Comparison of ENCODE assay signal across 31 cellular contexts in genomic region chr1:160068231-160068630, GRCh38. TPM values are rescaled to one million over a fixed set of nuclear protein-coding genes. Genes with fewer than 3 reads are reported as not detected.
DNase-seq lines count a peak whose midpoint lies in the region; ATAC-seq lines count a peak whose summit lies in the region.
"Had no signal": no experiment of that assay in that cellular context is flagged by ENCODE, and none has a peak within 500 bp of the region (broad histone marks: within the 10 kb centered on the region; RNA-seq: fewer than 3 reads in every experiment).

No MANE protein-coding gene starts in this region.

- no peak overlapping the region for H3K4me3 ChIP-seq in aorta (ENCODE audit: low read length in 2 of 2)
- H3K4me3 ChIP-seq: A549, gastroesophageal sphincter, HAP-1, left ventricle myocardium inferior, smooth muscle cell, thoracic aorta, vagina had no signal

- H3K36me3 ChIP-seq in aorta (ENCODE audit: control insufficient read depth in 1 of 2, insufficient read depth in 2 of 2, low read length in 1 of 2): no peaks in the 10 kb centered on the region
- H3K36me3 ChIP-seq: gastroesophageal sphincter, HAP-1, left ventricle myocardium inferior, thoracic aorta, vagina had no signal

- H3K27ac ChIP-seq in cingulate gyrus (ENCODE audit: low read depth, low read length): peak overlapping the region; percentile 99
- no peak overlapping the region for H3K27ac ChIP-seq in aorta (ENCODE audit: low read depth in 1 of 2, low read length in 2 of 2)
- H3K27ac ChIP-seq: A549, gastroesophageal sphincter, left ventricle myocardium inferior, thoracic aorta, vagina had no signal

- no peaks in the 10 kb centered on the region for H3K27me3 ChIP-seq in aorta (ENCODE audit: control insufficient read depth in 1 of 2, insufficient read depth in 2 of 2, low read length in 1 of 2)
- H3K27me3 ChIP-seq: vagina had no signal

- WGBS in aorta, 2 donors: 71 to 72% methylated on average over 5 of the region's 5 CpGs

- ATAC-seq in aorta (ENCODE audit: low FRiP score): no peak
- ATAC-seq: A549; activated CD4-positive, alpha-beta T cell treated with anti-CD3 and anti-CD28 coated beads for 36 hours; activated CD8-positive, alpha-beta T cell treated with anti-CD3 and anti-CD28 coated beads, Interleukin-2, amount 10 ng/mL, durations not matched to agents 7 days and 5 days; gastroesophageal sphincter had no signal

- no peaks in the 10 kb centered on the region for H3K9me3 ChIP-seq in aorta (ENCODE audit: control insufficient read depth, low read length)
- H3K9me3 ChIP-seq: A549, gastroesophageal sphincter, HAP-1, left ventricle myocardium inferior, thoracic aorta, vagina had no signal

- DNase-seq in C1 segment of cervical spinal cord (lab: John Stamatoyannopoulos, UW) (peak in 13 of 14 donors; percentile 28 to 91 (median 75)), mesenteric fat pad (ENCODE audit: low spot score) (peak; percentile 60), pons (ENCODE audit: low spot score) (peak; percentile 97), aorta (no peak), HuH-7 (ENCODE audit: low spot score) (no peak), NCI-H128 (lab: John Stamatoyannopoulos, UW; ENCODE audit: unreplicated experiment) (no peak), NCI-H446 (lab: John Stamatoyannopoulos, UW) (no peak)
- DNase-seq: activated CD4-positive, alpha-beta T cell treated with anti-CD3 and anti-CD28 coated beads for 36 hours; activated CD8-positive, alpha-beta T cell treated with anti-CD3 and anti-CD28 coated beads, Interleukin-2, amount 10 ng/mL, durations not matched to agents 7 days and 5 days; activated naive CD4-positive, alpha-beta T cell treated with anti-CD3 and anti-CD28 coated beads for 36 hours; AML-193; effector CD4-positive, alpha-beta T cell; IMR-90; left ventricle myocardium inferior; mesendoderm; MV-4-11; NCI-H1436 treated with DMSO at 0.1 percent for 48 hours; NCI-H2107; NCI-H446 treated with DMSO at 0.1 percent for 48 hours; SIG-M5; stimulated activated naive CD4-positive, alpha-beta T cell treated with Interleukin-2 at 50 U/mL for 16 hours had no signal

- intact Hi-C loops in aorta (cut with DNase I): no loop called here

- H3K4me1 ChIP-seq in aorta (ENCODE audit: control insufficient read depth in 1 of 2, insufficient read depth in 2 of 2, low read length in 2 of 2): no peaks in the 10 kb centered on the region
- H3K4me1 ChIP-seq: A549 had no signal

RNA-seq across cellular contexts. Expression of gene KCNJ10, which starts 1.7 kb away (rescaled TPM):
- total RNA-seq in mesenteric fat pad (0.16 TPM), aorta (under 1 TPM; 0.10 to 0.24 TPM)
- polyA plus RNA-seq in aorta: under 1 TPM in 1 of 2 donors, not detected in 1; 0.63 TPM
- total RNA-seq: activated CD8-positive, alpha-beta T cell treated with anti-CD3 and anti-CD28 coated beads, Interleukin-2, amount 10 ng/mL, durations not matched to agents 7 days and 5 days; activated naive CD4-positive, alpha-beta T cell treated with anti-CD3 and anti-CD28 coated beads for 36 hours; fibroblast of lung; gastroesophageal sphincter; IMR-90; left ventricle myocardium inferior; LHCN-M2; osteocyte; smooth muscle cell; thoracic aorta; vagina had no signal
- polyA plus RNA-seq: fibroblast of lung, IMR-90, smooth muscle cell had no signal

RNA-seq across cellular contexts. Expression of gene KCNJ9, which starts 13.1 kb away (rescaled TPM):
- total RNA-seq in mesenteric fat pad (not detected), aorta (not detected)
- not detected for polyA plus RNA-seq in aorta
- total RNA-seq: activated CD8-positive, alpha-beta T cell treated with anti-CD3 and anti-CD28 coated beads, Interleukin-2, amount 10 ng/mL, durations not matched to agents 7 days and 5 days; activated naive CD4-positive, alpha-beta T cell treated with anti-CD3 and anti-CD28 coated beads for 36 hours; gastroesophageal sphincter; IMR-90; LHCN-M2; osteocyte; smooth muscle cell; vagina had no signal
- polyA plus RNA-seq: A549, fibroblast of lung, IMR-90, smooth muscle cell had no signal

RNA-seq across cellular contexts. Expression of gene IGSF8, which starts 30.2 kb away (rescaled TPM):
- 20.4 TPM for total RNA-seq in mesenteric fat pad
- 10 to 100 TPM; 29.5 to 33.5 TPM for total RNA-seq in aorta
- polyA plus RNA-seq in aorta: 10 to 100 TPM; 10.5 to 48.0 TPM

RNA-seq across cellular contexts. Expression of gene PIGM, which starts 36.4 kb away (rescaled TPM):
- total RNA-seq in mesenteric fat pad (4.1 TPM), aorta (1 to 10 TPM; 5.3 to 6.7 TPM)
- polyA plus RNA-seq in aorta: 1 to 10 TPM; 1.3 to 3.6 TPM

RNA-seq across cellular contexts. Expression of gene ATP1A2, which starts 47.3 kb away (rescaled TPM):
- total RNA-seq in mesenteric fat pad: 31.2 TPM
- 10 to 100 TPM; 24.8 to 27.7 TPM for total RNA-seq in aorta
- polyA plus RNA-seq in aorta: 10 to 100 TPM; 15.3 to 26.9 TPM
- total RNA-seq: activated CD4-positive, alpha-beta T cell treated with anti-CD3 and anti-CD28 coated beads for 36 hours; activated CD8-positive, alpha-beta T cell treated with anti-CD3 and anti-CD28 coated beads, Interleukin-2, amount 10 ng/mL, durations not matched to agents 7 days and 5 days; activated naive CD4-positive, alpha-beta T cell treated with anti-CD3 and anti-CD28 coated beads for 36 hours; smooth muscle cell had no signal
- polyA plus RNA-seq: smooth muscle cell had no signal

Comparison
In these comparisons a context has a peak if more than half of its experiments do, and no peak if none do; other contexts are left out.
1. DNase-seq: peak in C1 segment of cervical spinal cord (13 of 14), mesenteric fat pad (single experiment) and pons (single experiment); none in aorta (0 of 2), HuH-7 (single experiment), NCI-H128 (single experiment) and NCI-H446 (0 of 2).